ENCODE assay signal across 10 cellular contexts in genomic region chr20:37804584-37805566, GRCh38.
DNase-seq lines count a peak whose midpoint lies in the region; ATAC-seq, FAIRE-seq and TF ChIP-seq lines count a peak whose summit lies in the region.
"Had no signal": no experiment of that assay in that cellular context is flagged by ENCODE, and none has a peak within 500 bp of the region (broad histone marks: within the 10 kb centered on the region; RNA-seq: fewer than 3 reads in every experiment).

No MANE protein-coding gene starts in this region.

- TF ChIP-seq POLR2A in GM12892 (IDR thresholded peaks at IDR 0.05; ENCODE audit: low read depth, low read length) = no peak; the same call in 1 of the 2 replicates

- no peaks in the 10 kb centered on the region for H3K27me3 ChIP-seq in mammary epithelial cell (ENCODE audit: insufficient read depth, low read length)

- intact Hi-C loops in mammary epithelial cell (cut with micrococcal nuclease) = no loop called here

- H3K4me3 ChIP-seq in mammary epithelial cell (replicated peaks in 1 of 3; ENCODE audit: insufficient read depth in 1 of 3, low read depth in 2 of 3, low read length in 3 of 3) = no peak overlapping the region
- H3K4me3 ChIP-seq: thoracic aorta had no signal

- no TSS peak for BruUV-seq in mammary epithelial cell (replicated peaks; lab: Mats Ljungman, UMichigan)

- in situ Hi-C loops in mammary epithelial cell (cut with MboI; ENCODE audit: low sequenced_read_pairs in 2 of 2) = no loop called here

- H2AFZ ChIP-seq in mammary epithelial cell (ENCODE audit: low read depth, low read length) = no peak overlapping the region

- H3K9me3 ChIP-seq in mammary epithelial cell (replicated peaks; ENCODE audit: insufficient read depth, low read length) = no peaks in the 10 kb centered on the region
- H3K9me3 ChIP-seq: thoracic aorta had no signal

- H3K27ac ChIP-seq in mammary epithelial cell (ENCODE audit: insufficient read depth, low read depth, low read length) = no peak overlapping the region
- H3K27ac ChIP-seq: thoracic aorta had no signal

- peak; percentile 86 for FAIRE-seq in GM12892 (lab: Jason Lieb, UNC)

- WGBS in mammary epithelial cell (ENCODE audit: low coverage, missing lambda C conversion rate) = 98% methylated on average over 16 of the region's 16 CpGs

- H3K79me2 ChIP-seq in mammary epithelial cell (ENCODE audit: insufficient read depth, low read length) = no peaks in the 10 kb centered on the region

- H3K4me2 ChIP-seq in mammary epithelial cell (ENCODE audit: insufficient read depth, low read depth, low read length) = no peak overlapping the region

- H3K9ac ChIP-seq in mammary epithelial cell (ENCODE audit: insufficient read depth, low read length) = no peak overlapping the region

- CTCF ChIA-PET in mammary epithelial cell (lab: Charles Lee; ENCODE audit: low non-redundant PET) = no interaction called here

- no peak for TF ChIP-seq CTCF in mammary epithelial cell (conservative IDR thresholded peaks at IDR 0.05 in 1 of 2, IDR thresholded peaks at IDR 0.05 in 1 of 2; ENCODE audit: extremely low read depth in 1 of 2, insufficient read depth in 1 of 2, low read depth in 1 of 2, low read length in 2 of 2)

- dilution Hi-C loops in mammary epithelial cell (cut with HindIII; ENCODE audit: low sequenced_read_pairs) = loop anchor here (5.0 kb wide), 1 partner anchor 42 kb away; no protein-coding TSS in a partner anchor

- no peaks in the 10 kb centered on the region for H4K20me1 ChIP-seq in mammary epithelial cell (ENCODE audit: insufficient read depth, low read length)

- peak; percentile 73 for ATAC-seq in GM21526 (IDR thresholded peaks at IDR 0.05; ENCODE audit: low FRiP score, unreplicated experiment)

- H3K36me3 ChIP-seq in mammary epithelial cell (ENCODE audit: insufficient read depth, low read length) = peaks cover 6% of the 10 kb centered on the region

- peak; percentile 10 for DNase-seq in GM12892 (ENCODE audit: insufficient read length)
- peak; percentile 96 to 97 for DNase-seq in Kasumi-1 (lab: John Stamatoyannopoulos, UW)
- peak; percentile 21 for DNase-seq in glomerular visceral epithelial cell (ENCODE audit: extremely low spot score)
- DNase-seq in ureter (ENCODE audit: low spot score) = no peak
- DNase-seq in activated CD8-positive, alpha-beta memory T cell treated with anti-CD3 and anti-CD28 coated beads, Interleukin-2, amount 50 U/mL, for 48 hours = no peak
- no peak for DNase-seq in NCI-H748 (lab: John Stamatoyannopoulos, UW; ENCODE audit: unreplicated experiment)
- no peak for DNase-seq in mammary epithelial cell
- DNase-seq: HCEC 1CT had no signal

- no peaks in the 10 kb centered on the region for H3K4me1 ChIP-seq in mammary epithelial cell (ENCODE audit: insufficient read depth, low read length)

Comparison
In these comparisons a context has a peak if more than half of its experiments do, and no peak if none do; other contexts are left out.
1. DNase-seq: peak in GM12892 (single experiment), Kasumi-1 (2 of 2) and glomerular visceral epithelial cell (single experiment); none in ureter (single experiment), activated CD8-positive, alpha-beta memory T cell treated with anti-CD3 and anti-CD28 coated beads, Interleukin-2, amount 50 U/mL, for 48 hours (single experiment), NCI-H748 (single experiment) and mammary epithelial cell (single experiment).